8 cellular contexts compared by ENCODE assay signal in the genomic region with DNA sequence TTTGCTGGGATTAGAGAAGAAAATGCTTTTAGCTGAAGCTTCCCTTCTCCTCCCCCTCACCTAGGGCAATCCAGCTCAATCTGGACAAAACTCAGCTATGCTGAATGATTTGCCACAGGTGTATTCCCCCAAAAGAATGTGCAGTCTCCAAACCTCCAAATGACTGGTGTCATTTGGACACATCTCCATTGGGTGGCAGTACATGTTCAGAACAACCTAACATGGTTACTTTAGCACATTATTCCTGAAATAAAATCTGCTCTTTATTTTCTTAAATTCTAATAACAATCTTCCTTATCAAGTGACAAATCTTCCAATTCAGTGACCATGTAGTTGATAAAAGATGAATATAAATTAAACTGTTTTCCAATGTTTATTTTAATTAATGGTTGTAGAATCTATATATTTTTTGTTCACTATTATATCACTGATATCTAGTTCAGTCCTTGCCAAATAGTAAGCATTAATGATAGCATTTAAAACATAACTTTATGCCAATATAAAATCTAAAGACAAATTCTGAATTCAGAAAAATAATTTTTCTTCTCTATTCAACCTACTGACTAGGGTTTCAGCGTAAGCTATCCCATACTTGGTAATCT.
DNase-seq lines count a peak whose midpoint lies in the region; ATAC-seq, FAIRE-seq and TF ChIP-seq lines count a peak whose summit lies in the region.

No MANE protein-coding gene starts in this region.

- intact Hi-C loops in K562 (cut with micrococcal nuclease), result loop anchor here (1.0 to 2.0 kb wide), 2 partner anchors 122 to 259 kb away; no protein-coding TSS in a partner anchor
- intact Hi-C loops in left lung (cut with DNase I), result no loop called here

- H3K36me3 ChIP-seq in MG63 (no peaks in the 10 kb centered on the region), K562 (ENCODE audit: control insufficient read depth, insufficient read depth, low read length) (no peaks in the 10 kb centered on the region), left lung (no peaks in the 10 kb centered on the region)

- ATAC-seq in K562, result peak; percentile 84
- ATAC-seq in left lung, result peak; percentile 74
- ATAC-seq in GM21447 (IDR thresholded peaks at IDR 0.05; ENCODE audit: unreplicated experiment), result no peak

- TF ChIP-seq CTCF in AG04449 (IDR thresholded peaks at IDR 0.05; ENCODE audit: insufficient read depth, low read length, missing control alignments) (peak; percentile 60), GM12872 (IDR thresholded peaks at IDR 0.05; ENCODE audit: insufficient read depth, low read depth, low read length) (peak; percentile 55; the same call in 2 of the 3 replicates), K562 (IDR thresholded peaks at IDR 0.05 in 2 of 3, conservative IDR thresholded peaks at IDR 0.05 in 1 of 3; ENCODE audit: insufficient read depth in 2 of 3, low read depth in 1 of 3, low read length in 3 of 3) (peak; percentile 55 to 68 (median 59); a peak in 5 of 6 replicates), left lung (IDR thresholded peaks at IDR 0.05) (peak; percentile 20 to 46)

- H3K4me2 ChIP-seq in K562 (ENCODE audit: insufficient read depth, low read length), result no peak overlapping the region

- DNase-seq in AG04449 (ENCODE audit: low read depth, low spot score) (no peak), MG63 (peak; percentile 9), K562 (ENCODE audit: extremely low read depth in 1 of 4, low spot score in 3 of 4) (peak in 3 of 4 experiments; percentile 11 to 46 (median 24)), left lung (no peak), COLO829 (ENCODE audit: low spot score) (no peak), NCI-H1092 treated with DMSO at 0.1 percent for 48 hours (lab: John Stamatoyannopoulos, UW) (no peak)

- no peaks in the 10 kb centered on the region for H3K4me1 ChIP-seq in K562 (replicated peaks in 1 of 2; ENCODE audit: control insufficient read depth in 2 of 2, insufficient read depth in 2 of 2, low read length in 2 of 2)
- peaks cover 8 to 12% of the 10 kb centered on the region in 2 donors for H3K4me1 ChIP-seq in left lung

- in situ Hi-C loops in K562 (cut with MboI), result no loop called here

- peaks cover 14% of the 10 kb centered on the region for H3K9me3 ChIP-seq in MG63
- no peaks in the 10 kb centered on the region for H3K9me3 ChIP-seq in K562 (replicated peaks; ENCODE audit: control insufficient read depth, insufficient read depth, low read depth, low read length)
- H3K9me3 ChIP-seq in left lung, result no peaks in the 10 kb centered on the region

- H3K9me1 ChIP-seq in K562 (ENCODE audit: control insufficient read depth, insufficient read depth, low read length), result no peaks in the 10 kb centered on the region

- no peaks in the 10 kb centered on the region for H3K79me2 ChIP-seq in K562 (ENCODE audit: control insufficient read depth, insufficient read depth, low read length)

- TF ChIP-seq EP300 in K562 (IDR thresholded peaks at IDR 0.05; ENCODE audit: low read length), result no peak

- no peaks in the 10 kb centered on the region for H3K27me3 ChIP-seq in MG63
- no peaks in the 10 kb centered on the region for H3K27me3 ChIP-seq in K562 (ENCODE audit: control insufficient read depth in 2 of 2, insufficient read depth in 2 of 2, low read length in 2 of 2)
- no peaks in the 10 kb centered on the region for H3K27me3 ChIP-seq in left lung

- FAIRE-seq in K562 (lab: Jason Lieb, UNC), result peak; percentile 83

- POLR2A ChIA-PET in AG04449 (lab: Yijun Ruan, JAX), result no interaction called here
- POLR2A ChIA-PET in K562 (lab: Yijun Ruan, JAX), result no interaction called here

- CTCF ChIA-PET in AG04449 (lab: Yijun Ruan, JAX), result interaction anchor here (0.7 to 7.3 kb wide), 44 partner anchors 12 to 1069 kb away, joined by 3 to 60 read pairs (median 4); a partner anchor contains a TSS
- CTCF ChIA-PET in K562 (lab: Yijun Ruan, JAX; ENCODE audit: low intra/inter-chr PET ratio), result interaction anchor here (0.6 kb wide), 1 partner anchor 1340 kb away, joined by 3 read pairs; no protein-coding TSS in a partner anchor

- peak; percentile 70 to 75 for TF ChIP-seq RAD21 in K562 (CRISPR knock-in tag; conservative IDR thresholded peaks at IDR 0.05 in 1 of 2, IDR thresholded peaks at IDR 0.05 in 1 of 2)

- TF ChIP-seq POLR2A in K562 (conservative IDR thresholded peaks at IDR 0.05), result no peak

- WGBS in K562 (ENCODE audit: insufficient coverage, low coverage, missing lambda C conversion rate), result 21% methylated on average over 1 of the region's 1 CpG

- no peak overlapping the region for H3K27ac ChIP-seq in K562 (ENCODE audit: extremely low read depth, low read depth, low read length)
- H3K27ac ChIP-seq in left lung, result no peak overlapping the region

- H2AFZ ChIP-seq in K562 (ENCODE audit: low read depth, low read length), result no peak overlapping the region

- no peaks in the 10 kb centered on the region for H4K20me1 ChIP-seq in K562 (replicated peaks; ENCODE audit: control insufficient read depth, insufficient read depth, low read length)

- no TSS peak for BruUV-seq in K562 (replicated peaks; lab: Mats Ljungman, UMichigan)

- H3K9ac ChIP-seq in K562 (ENCODE audit: insufficient read depth in 1 of 2, low read depth in 2 of 2, low read length in 2 of 2), result no peak overlapping the region

- no peak overlapping the region for H3K4me3 ChIP-seq in AG04449 (ENCODE audit: low read depth, low read length)
- no peak overlapping the region for H3K4me3 ChIP-seq in MG63
- no peak overlapping the region for H3K4me3 ChIP-seq in K562
- no peak overlapping the region for H3K4me3 ChIP-seq in left lung

TF ChIP-seq in K562, 482 proteins besides CTCF, POLR2A, EP300 and RAD21:
- TF ChIP-seq, protein P1, sequence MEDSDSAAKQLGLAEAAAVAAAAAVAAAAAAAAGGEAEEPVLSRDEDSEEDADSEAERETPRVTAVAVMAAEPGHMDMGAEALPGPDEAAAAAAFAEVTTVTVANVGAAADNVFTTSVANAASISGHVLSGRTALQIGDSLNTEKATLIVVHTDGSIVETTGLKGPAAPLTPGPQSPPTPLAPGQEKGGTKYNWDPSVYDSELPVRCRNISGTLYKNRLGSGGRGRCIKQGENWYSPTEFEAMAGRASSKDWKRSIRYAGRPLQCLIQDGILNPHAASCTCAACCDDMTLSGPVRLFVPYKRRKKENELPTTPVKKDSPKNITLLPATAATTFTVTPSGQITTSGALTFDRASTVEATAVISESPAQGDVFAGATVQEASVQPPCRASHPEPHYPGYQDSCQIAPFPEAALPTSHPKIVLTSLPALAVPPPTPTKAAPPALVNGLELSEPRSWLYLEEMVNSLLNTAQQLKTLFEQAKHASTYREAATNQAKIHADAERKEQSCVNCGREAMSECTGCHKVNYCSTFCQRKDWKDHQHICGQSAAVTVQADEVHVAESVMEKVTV (CRISPR knock-in tag; IDR thresholded peaks at IDR 0.05), result peak; percentile 51; the same call in 1 of the 2 replicates
- TF ChIP-seq ZNF217 (CRISPR knock-in tag; IDR thresholded peaks at IDR 0.05) (no peak), SMC3 (conservative IDR thresholded peaks at IDR 0.05; ENCODE audit: insufficient read depth, low read depth, low read length) (peak; percentile 51; the same call in 1 of the 2 replicates)

Comparison
In these comparisons a context has a peak if more than half of its experiments do, and no peak if none do; other contexts are left out.
1. DNase-seq: peak in MG63 (single experiment) and K562 (3 of 4); none in AG04449 (single experiment), left lung (0 of 2), COLO829 (single experiment) and NCI-H1092 treated with DMSO at 0.1 percent for 48 hours (single experiment).
2. Peak in every context shown above with its lines, with median percentiles within 50 percentile points of each other: CTCF ChIP-seq.